Comparison of ENCODE assay signal across 25 cellular contexts in the genomic region with DNA sequence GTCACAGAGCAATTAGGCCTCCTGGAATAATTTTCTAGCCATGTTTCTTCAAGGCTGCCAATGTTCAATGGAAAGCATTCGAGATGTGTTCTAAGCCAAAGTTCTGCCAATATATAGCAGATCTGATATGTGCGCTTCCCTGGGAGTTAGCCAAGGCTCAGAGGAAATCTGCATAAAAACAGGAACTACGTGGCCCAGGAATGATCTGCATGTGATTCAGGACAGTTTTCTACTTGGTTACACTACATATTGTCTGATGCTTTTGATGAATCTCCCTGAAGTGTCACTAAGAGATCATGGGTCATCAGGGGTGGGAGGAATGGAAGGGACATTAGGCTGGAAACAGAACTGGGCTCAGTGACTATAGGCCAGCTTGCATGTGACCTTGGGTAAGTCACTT. TPM values are rescaled to one million over a fixed set of nuclear protein-coding genes. Genes with fewer than 3 reads are reported as not detected.
A peak's percentile ranks its signal among the peaks of the same experiment; 100 is the strongest.
DNase-seq lines count a peak whose midpoint lies in the region; ATAC-seq, FAIRE-seq and TF ChIP-seq lines count a peak whose summit lies in the region.
"Had no signal": no experiment of that assay in that cellular context is flagged by ENCODE, and none has a peak within 500 bp of the region (broad histone marks: within the 10 kb centered on the region; RNA-seq: fewer than 3 reads in every experiment).

No MANE protein-coding gene starts in this region.

- in situ Hi-C loops in HepG2 (cut with HindIII; ENCODE audit: extremely low pct_ligation_motif_present, low pct_unique_long_range_greater_than_20kb) = loop anchor here (5.0 kb wide), 1 partner anchor 67 kb away; no protein-coding TSS in a partner anchor

- no peak for FAIRE-seq in HepG2 (lab: Jason Lieb, UNC)
- FAIRE-seq: colon, frontal cortex had no signal

- no peak overlapping the region for H2AK5ac ChIP-seq in mesenchymal stem cell (ENCODE audit: low read length, severe bottlenecking)

- no peaks in the 10 kb centered on the region for H3K36me3 Mint-ChIP-seq in endodermal cell (ENCODE audit: low read depth)
- H3K36me3 Mint-ChIP-seq: naive B cell had no signal

- H3K4me3 Mint-ChIP-seq in endodermal cell = no peak overlapping the region
- H3K4me3 Mint-ChIP-seq: activated CD4-positive, alpha-beta T cell treated with anti-CD3 and anti-CD28 coated beads, Interleukin-2, amount 10 ng/mL, durations not matched to agents 24 days and 14 days; naive B cell had no signal

- H2AFZ ChIP-seq in HepG2 (ENCODE audit: low read length) (no peak overlapping the region), mesenchymal stem cell (ENCODE audit: low read depth, low read length) (no peak overlapping the region)

- no peak overlapping the region for H2BK15ac ChIP-seq in mesenchymal stem cell (ENCODE audit: low read depth, poor library complexity, severe bottlenecking)

- H3K27me3 ChIP-seq in liver (ENCODE audit: control insufficient read depth in 4 of 4, insufficient read depth in 4 of 4, low read length in 3 of 4) (no peaks in the 10 kb centered on the region), HepG2 (ENCODE audit: control insufficient read depth in 1 of 2, insufficient read depth in 2 of 2, low read length in 2 of 2) (peaks cover 2 to 7% of the 10 kb centered on the region in 2 experiments; a peak in 3 of 5 replicates), endodermal cell (ENCODE audit: control insufficient read depth, insufficient read depth, low read length, poor library complexity, severe bottlenecking) (peaks cover 18% of the 10 kb centered on the region), mesenchymal stem cell (ENCODE audit: control insufficient read depth in 1 of 2, insufficient read depth in 1 of 2, low read length in 2 of 2) (no peaks in the 10 kb centered on the region)
- H3K27me3 ChIP-seq: body of pancreas had no signal

- no peak overlapping the region for H3K9ac ChIP-seq in liver (ENCODE audit: low read depth in 1 of 2, low read length in 2 of 2)
- no peak overlapping the region for H3K9ac ChIP-seq in HepG2 (ENCODE audit: insufficient read depth, low read depth, low read length)
- no peak overlapping the region for H3K9ac ChIP-seq in endodermal cell (ENCODE audit: extremely low read depth, low read length, poor library complexity, severe bottlenecking)
- H3K9ac ChIP-seq in mesenchymal stem cell (ENCODE audit: low read length) = peak overlapping the region; percentile 96

- peaks cover 17% of the 10 kb centered on the region for H3K4me1 Mint-ChIP-seq in endodermal cell
- H3K4me1 Mint-ChIP-seq: activated CD4-positive, alpha-beta T cell treated with anti-CD3 and anti-CD28 coated beads, Interleukin-2, amount 10 ng/mL, durations not matched to agents 24 days and 14 days; naive B cell had no signal

- H3K14ac ChIP-seq in mesenchymal stem cell (ENCODE audit: low read length in 2 of 2) = no peak overlapping the region

- no peak overlapping the region for H3K27ac Mint-ChIP-seq in endodermal cell
- H3K27ac Mint-ChIP-seq: activated CD4-positive, alpha-beta T cell treated with anti-CD3 and anti-CD28 coated beads, Interleukin-2, amount 10 ng/mL, durations not matched to agents 24 days and 14 days; activated T-helper 2 cell treated with anti-CD3 and anti-CD28 coated beads, Interferon-gamma antibody, Interleukin-2, Interleukin-4, amounts not matched to agents 10 μg/mL and 5 μg/mL and 100 μg/mL, durations not matched to agents 14 hours and 24 hours and 36 hours; naive B cell had no signal

- ATAC-seq in HepG2 (no peak), GM19324 (IDR thresholded peaks at IDR 0.05; ENCODE audit: low FRiP score, unreplicated experiment) (no peak)
- ATAC-seq: body of pancreas had no signal

- H4K20me1 ChIP-seq in HepG2 (ENCODE audit: insufficient read depth, low read length) = no peaks in the 10 kb centered on the region

- BruUV-seq in HepG2 (replicated peaks; lab: Mats Ljungman, UMichigan) = no TSS peak

- DNase-seq in HepG2 (ENCODE audit: low spot score) (no peak), endodermal cell (peak; percentile 22), mesenchymal stem cell (no peak), activated gamma-delta T cell (lab: John Stamatoyannopoulos, UW) (no peak), SHP77 (lab: John Stamatoyannopoulos, UW) (no peak)
- DNase-seq in activated CD4-positive, alpha-beta T cell treated with anti-CD3 and anti-CD28 coated beads, Interleukin-2, amount 50 U/mL, for 1 hour = no peak
- DNase-seq: activated CD4-positive, alpha-beta T cell treated with anti-CD3 and anti-CD28 coated beads, Interleukin-2, amount 10 ng/mL, durations not matched to agents 24 days and 14 days; body of pancreas; islet precursor cell; mesendoderm; naive B cell; NCI-H1092 treated with DMSO at 0.1 percent for 48 hours; NCI-H2029 treated with DMSO at 0.1 percent for 48 hours; NCI-H226; NCI-H774; stimulated activated CD4-positive, alpha-beta T cell treated with anti-CD3 and anti-CD28 coated beads, Interleukin-15, amount 100 ng/mL, for 24 hours; stimulated activated CD8-positive, alpha-beta memory T cell treated with anti-CD3 and anti-CD28 coated beads, Interleukin-4, amount 100 ng/mL, for 48 hours had no signal

- H2BK5ac ChIP-seq in mesenchymal stem cell (ENCODE audit: low read depth, low read length, poor library complexity, severe bottlenecking) = no peak overlapping the region

- H3K4me2 ChIP-seq in HepG2 (ENCODE audit: low read depth, low read length) (no peak overlapping the region), mesenchymal stem cell (ENCODE audit: low read length, poor library complexity, severe bottlenecking) (no peak overlapping the region)

- no peaks in the 10 kb centered on the region for H3K36me3 ChIP-seq in liver (ENCODE audit: control insufficient read depth in 4 of 4, insufficient read depth in 3 of 4, low read depth in 1 of 4, low read length in 3 of 4)
- no peaks in the 10 kb centered on the region for H3K36me3 ChIP-seq in HepG2 (replicated peaks in 1 of 2; ENCODE audit: control insufficient read depth in 1 of 2, insufficient read depth in 2 of 2, low read length in 2 of 2)
- no peaks in the 10 kb centered on the region for H3K36me3 ChIP-seq in endodermal cell (ENCODE audit: control insufficient read depth, insufficient read depth, low read length)
- no peaks in the 10 kb centered on the region for H3K36me3 ChIP-seq in mesenchymal stem cell (ENCODE audit: control insufficient read depth in 1 of 2, insufficient read depth in 2 of 2, low read depth in 1 of 2, low read length in 2 of 2)

- H3K4ac ChIP-seq in mesenchymal stem cell (ENCODE audit: low read depth in 1 of 2, low read length in 2 of 2) = no peak overlapping the region

- CTCF ChIA-PET in HepG2 (lab: Yijun Ruan, JAX; ENCODE audit: low intra/inter-chr PET ratio, low total read pairs) = no interaction called here

- no peak overlapping the region for H3K23ac ChIP-seq in mesenchymal stem cell (ENCODE audit: low read length in 2 of 2)

- TF ChIP-seq CTCF in liver (IDR thresholded peaks at IDR 0.05; ENCODE audit: low read depth, low read length, missing input control) (no peak), HepG2 (CRISPR knock-in tag; IDR thresholded peaks at IDR 0.05) (no peak), endodermal cell (conservative IDR thresholded peaks at IDR 0.05) (no peak)

- no peak for TF ChIP-seq POLR2A in HepG2 (IDR thresholded peaks at IDR 0.05; ENCODE audit: insufficient read depth in 1 of 2, low read depth in 2 of 2, low read length in 2 of 2)

- H2BK12ac ChIP-seq in mesenchymal stem cell (ENCODE audit: low read length in 2 of 2) = peak overlapping the region; percentile 11 to 57

- H3K18ac ChIP-seq in mesenchymal stem cell (ENCODE audit: low read depth in 1 of 2, low read length in 2 of 2) = no peak overlapping the region

- H4K91ac ChIP-seq in mesenchymal stem cell (ENCODE audit: low read length) = no peak overlapping the region

- H3K79me1 ChIP-seq in mesenchymal stem cell (replicated peaks; ENCODE audit: low read length, poor library complexity, severe bottlenecking) = no peaks in the 10 kb centered on the region

- no peak overlapping the region for H2BK120ac ChIP-seq in mesenchymal stem cell (ENCODE audit: low read depth, low read length)

- peaks cover 4 to 30% (median 19%) of the 10 kb centered on the region in 4 donors for H3K4me1 ChIP-seq in liver (ENCODE audit: control insufficient read depth in 4 of 4, insufficient read depth in 4 of 4, low read length in 3 of 4)
- peaks cover 16% of the 10 kb centered on the region for H3K4me1 ChIP-seq in HepG2 (ENCODE audit: insufficient read depth, low read length)
- H3K4me1 ChIP-seq in endodermal cell (ENCODE audit: control insufficient read depth, insufficient read depth, low read length) = no peaks in the 10 kb centered on the region
- H3K4me1 ChIP-seq in mesenchymal stem cell (ENCODE audit: control insufficient read depth, insufficient read depth, low read depth, low read length) = peaks cover 6% of the 10 kb centered on the region

- H3K79me2 ChIP-seq in HepG2 (ENCODE audit: insufficient read depth, low read length) = no peaks in the 10 kb centered on the region

- H3K9me3 ChIP-seq in liver (ENCODE audit: control insufficient read depth in 4 of 4, low read length in 3 of 4) (no peaks in the 10 kb centered on the region), HepG2 (ENCODE audit: low read length) (no peaks in the 10 kb centered on the region), endodermal cell (ENCODE audit: control insufficient read depth, low read length) (no peaks in the 10 kb centered on the region), mesenchymal stem cell (ENCODE audit: control insufficient read depth, low read length) (no peaks in the 10 kb centered on the region)
- H3K9me3 ChIP-seq: body of pancreas had no signal

- H4K8ac ChIP-seq in mesenchymal stem cell (ENCODE audit: low read length) = no peak overlapping the region

- peak overlapping the region; percentile 97 to 99 for H3K27ac ChIP-seq in liver (ENCODE audit: low read depth in 1 of 2, low read length in 2 of 2)
- H3K27ac ChIP-seq in HepG2 (ENCODE audit: extremely low read length, insufficient read depth, low read length) = no peak overlapping the region
- H3K27ac ChIP-seq in endodermal cell (ENCODE audit: low read depth, low read length) = no peak overlapping the region
- H3K27ac ChIP-seq in mesenchymal stem cell (ENCODE audit: low read length, poor library complexity, severe bottlenecking) = no peak overlapping the region
- H3K27ac ChIP-seq: body of pancreas, C4-2B, VCaP had no signal

- TF ChIP-seq RAD21 in liver (IDR thresholded peaks at IDR 0.05) (no peak), HepG2 (CRISPR knock-in tag; IDR thresholded peaks at IDR 0.05) (no peak)

- TF ChIP-seq EP300 in HepG2 (IDR thresholded peaks at IDR 0.05; ENCODE audit: low read depth in 2 of 2, low read length in 2 of 2) (no peak), HepG2 (CRISPR knock-in tag; IDR thresholded peaks at IDR 0.05; ENCODE audit: borderline replicate concordance) (no peak)

- H3K4me3 ChIP-seq in liver (ENCODE audit: low read depth in 1 of 3, low read length in 3 of 3) = no peak overlapping the region
- H3K4me3 ChIP-seq in HepG2 (replicated peaks in 1 of 3; ENCODE audit: insufficient read depth in 1 of 3, low read depth in 2 of 3, low read length in 3 of 3) = no peak overlapping the region
- H3K4me3 ChIP-seq in endodermal cell (ENCODE audit: low read length) = no peak overlapping the region
- peak overlapping the region in 1 of 2 experiments; percentile 91 for H3K4me3 ChIP-seq in mesenchymal stem cell (ENCODE audit: insufficient read depth in 1 of 2, low read depth in 1 of 2, low read length in 2 of 2)
- H3K4me3 ChIP-seq: body of pancreas had no signal

- intact Hi-C loops in HepG2 (cut with micrococcal nuclease; ENCODE audit: unreplicated experiment) = loop anchor here (5.0 kb wide), 1 partner anchor 72 kb away; no protein-coding TSS in a partner anchor

- POLR2A ChIA-PET in HepG2 (lab: Yijun Ruan, JAX) = no interaction called here

- 75% methylated on average over 3 of the region's 3 CpGs for whole genome bisulfite sequencing in liver
- WGBS in HepG2 (ENCODE audit: low lambda C conversion rate) = 90% methylated on average over 3 of the region's 3 CpGs
- WGBS in endodermal cell (ENCODE audit: insufficient coverage in 1 of 2, insufficient read length in 1 of 2), 2 experiments = 90 to 95% methylated on average over 3 of the region's 3 CpGs
- WGBS in mesenchymal stem cell = 90% methylated on average over 3 of the region's 3 CpGs

- no peaks in the 10 kb centered on the region for H3K9me3 Mint-ChIP-seq in endodermal cell
- H3K9me3 Mint-ChIP-seq: activated CD4-positive, alpha-beta T cell treated with anti-CD3 and anti-CD28 coated beads, Interleukin-2, amount 10 ng/mL, durations not matched to agents 24 days and 14 days; activated T-helper 2 cell treated with anti-CD3 and anti-CD28 coated beads, Interferon-gamma antibody, Interleukin-2, Interleukin-4, amounts not matched to agents 10 μg/mL and 5 μg/mL and 100 μg/mL, durations not matched to agents 14 hours and 24 hours and 36 hours had no signal

- H3K27me3 Mint-ChIP-seq in endodermal cell (ENCODE audit: insufficient read depth) = peaks cover 26% of the 10 kb centered on the region

RNA-seq across cellular contexts. Expression of a gene that starts 2.4 kb away (rescaled TPM):
- 10 to 100 TPM; 83.4 to 83.8 TPM for total RNA-seq in liver
- 10 to 100 TPM; 53.2 to 64.2 TPM for polyA plus RNA-seq in liver
- 9.3 and 10.8 TPM in 2 replicates for total RNA-seq in HepG2 (2016; rRNA removed; fragmentation: Illumina TruSeq; extraction: Trizol)
- total RNA-seq in HepG2 (2016; cell fraction: cytosol; rRNA removed; fragmentation: Illumina TruSeq; extraction: Trizol; ENCODE audit: low read depth) = 1.7 and 3.3 TPM in 2 replicates
- total RNA-seq in HepG2 (2016; cell fraction: insoluble cytoplasmic fraction; rRNA removed; fragmentation: Illumina TruSeq; extraction: Trizol) = 9.1 and 10.4 TPM in 2 replicates
- total RNA-seq in HepG2 (2016; cell fraction: membrane; rRNA removed; fragmentation: Illumina TruSeq; extraction: Trizol) = 6.3 and 6.5 TPM in 2 replicates
- 12.0 and 12.7 TPM in 2 replicates for total RNA-seq in HepG2 (2016; cell fraction: nucleus; rRNA removed; fragmentation: Illumina TruSeq; extraction: Trizol)
- polyA plus RNA-seq in HepG2 (2011; rRNA removed) = 56.0 and 101 TPM in 2 replicates
- 57.2 and 89.8 TPM in 2 replicates for polyA plus RNA-seq in HepG2 (2011; cell fraction: cytosol; rRNA removed)
- polyA plus RNA-seq in HepG2 (2011; cell fraction: nucleus; rRNA removed) = 40.9 and 70.4 TPM in 2 replicates
- polyA plus RNA-seq in HepG2 (2012) = 68.4 and 103 TPM in 2 replicates
- polyA plus RNA-seq in HepG2 (2016; cell fraction: cytosol; fragmentation: Illumina TruSeq; extraction: Trizol; ENCODE audit: low read depth) = 2.1 and 3.3 TPM in 2 replicates
- polyA plus RNA-seq in HepG2 (2016; cell fraction: insoluble cytoplasmic fraction; fragmentation: Illumina TruSeq; extraction: Trizol; ENCODE audit: low read depth) = 6.9 and 8.4 TPM in 2 replicates
- polyA plus RNA-seq in HepG2 (2016; cell fraction: membrane; fragmentation: Illumina TruSeq; extraction: Trizol; ENCODE audit: low read depth) = 3.7 and 3.9 TPM in 2 replicates
- polyA plus RNA-seq in HepG2 (2016; cell fraction: nucleus; fragmentation: Illumina TruSeq; extraction: Trizol; ENCODE audit: insufficient read depth, low read depth) = 8.7 and 10.5 TPM in 2 replicates
- 15.9 and 150 TPM in 2 replicates for polyA minus RNA-seq in HepG2 (2011; rRNA and poly(A)+ RNA removed; ENCODE audit: low replicate concordance)
- polyA minus RNA-seq in HepG2 (2011; cell fraction: cytosol; rRNA and poly(A)+ RNA removed) = 35.9 and 59.8 TPM in 2 replicates
- 42.6 and 75.7 TPM in 2 replicates for polyA minus RNA-seq in HepG2 (2011; cell fraction: nucleus; rRNA and poly(A)+ RNA removed)
- total RNA-seq in endodermal cell = under 1 TPM; 0.09 to 0.57 TPM
- 13.5 TPM for polyA plus RNA-seq in endodermal cell (2013, experiment 1 of 2)
- 8.5 TPM for polyA plus RNA-seq in endodermal cell (2013, experiment 2 of 2)
- 57.8 TPM for polyA plus RNA-seq in mesenchymal stem cell (2013, experiment 1 of 2)
- 58.9 TPM for polyA plus RNA-seq in mesenchymal stem cell (2013, experiment 2 of 2)
- total RNA-seq: activated CD4-positive, alpha-beta T cell treated with anti-CD3 and anti-CD28 coated beads, Interleukin-2, amount 10 ng/mL, durations not matched to agents 24 days and 14 days; activated T-helper 2 cell treated with anti-CD3 and anti-CD28 coated beads, Interferon-gamma antibody, Interleukin-2, Interleukin-4, amounts not matched to agents 10 μg/mL and 5 μg/mL and 100 μg/mL, durations not matched to agents 14 hours and 24 hours and 36 hours; LHCN-M2 had no signal

Comparison
In these comparisons a context has a peak if more than half of its experiments do, and no peak if none do; other contexts are left out.
1. H3K27ac ChIP-seq: peak in liver (2 of 2); none in HepG2 (single experiment), endodermal cell (single experiment) and mesenchymal stem cell (single experiment).